In genomic region chr9:89000973-89001916, GRCh38 we compare ENCODE assay signal across 8 cellular contexts. TPM values are rescaled to one million over a fixed set of nuclear protein-coding genes. Genes with fewer than 3 reads are reported as not detected.
DNase-seq lines count a peak whose midpoint lies in the region; ATAC-seq and TF ChIP-seq lines count a peak whose summit lies in the region.

No MANE protein-coding gene starts in this region.

- H3K4me1 Mint-ChIP-seq in central memory CD8-positive, alpha-beta T cell: peaks cover 4% of the 10 kb centered on the region

- peak; percentile 43 for ATAC-seq in central memory CD8-positive, alpha-beta T cell (replicated peaks; ENCODE audit: extremely low read depth, poor library complexity, severe bottlenecking)
- no peak for ATAC-seq in HG03442 (IDR thresholded peaks at IDR 0.05; ENCODE audit: unreplicated experiment)

- H3K4me3 Mint-ChIP-seq in central memory CD8-positive, alpha-beta T cell: no peak overlapping the region

- H3K9me3 Mint-ChIP-seq in central memory CD8-positive, alpha-beta T cell: no peaks in the 10 kb centered on the region

- TF ChIP-seq CTCF in HFF-Myc (IDR thresholded peaks at IDR 0.05; ENCODE audit: low read depth, low read length, missing control alignments) (peak; percentile 69), kidney epithelial cell (IDR thresholded peaks at IDR 0.05; ENCODE audit: insufficient read depth, low read length, poor library complexity, severe bottlenecking) (peak; percentile 73)

- H3K4me3 ChIP-seq in HFF-Myc (replicated peaks; ENCODE audit: low read depth, low read length) (no peak overlapping the region), kidney epithelial cell (ENCODE audit: low read depth, low read length) (no peak overlapping the region)

- DNase-seq in D341Med (ENCODE audit: low spot score) (peak; percentile 81), HFF-Myc (ENCODE audit: extremely low read depth, low read depth) (peak; percentile 62), NCI-H2171 (lab: John Stamatoyannopoulos, UW) (peak; percentile 63), kidney epithelial cell (ENCODE audit: low read depth) (peak; percentile 28)
- peak; percentile 54 for DNase-seq in activated CD4-positive, CD25-positive, alpha-beta regulatory T cell treated with anti-CD3 and anti-CD28 coated beads, Interleukin-2, amount 50 U/mL, for 16 hours (ENCODE audit: low read depth, low spot score)
- DNase-seq in central memory CD8-positive, alpha-beta T cell (ENCODE audit: low spot score in 2 of 2): peak; percentile 52 to 56
- DNase-seq in stimulated activated CD4-positive, alpha-beta T cell treated with anti-CD3 and anti-CD28 coated beads, Interleukin-1b, Interleukin-23, amount 100 ng/mL, for 48 hours: peak; percentile 82

- no peaks in the 10 kb centered on the region for H3K36me3 ChIP-seq in kidney epithelial cell (ENCODE audit: control insufficient read depth, insufficient read depth, low read length)

- H3K27me3 ChIP-seq in kidney epithelial cell (ENCODE audit: control insufficient read depth, insufficient read depth, low read length): no peaks in the 10 kb centered on the region

- no peak overlapping the region for H3K27ac Mint-ChIP-seq in central memory CD8-positive, alpha-beta T cell (ENCODE audit: low read depth)

- H3K27me3 Mint-ChIP-seq in central memory CD8-positive, alpha-beta T cell: peaks cover 18% of the 10 kb centered on the region

- no peaks in the 10 kb centered on the region for H3K36me3 Mint-ChIP-seq in central memory CD8-positive, alpha-beta T cell (ENCODE audit: insufficient read depth)

RNA-seq across cellular contexts. Expression of gene S1PR3, which starts 10.0 kb away (rescaled TPM):
- 1.8 and 1.9 TPM in 2 replicates for total RNA-seq in kidney epithelial cell

Comparison
In these comparisons a context has a peak if more than half of its experiments do, and no peak if none do; other contexts are left out.
1. DNase-seq: peak in every context shown above with its lines; median percentile 82 in stimulated activated CD4-positive, alpha-beta T cell treated with anti-CD3 and anti-CD28 coated beads, Interleukin-1b, Interleukin-23, amount 100 ng/mL, for 48 hours; 81 in D341Med; 63 in NCI-H2171; 62 in HFF-Myc; 54 in activated CD4-positive, CD25-positive, alpha-beta regulatory T cell treated with anti-CD3 and anti-CD28 coated beads, Interleukin-2, amount 50 U/mL, for 16 hours; 54 in central memory CD8-positive, alpha-beta T cell; 28 in kidney epithelial cell.